In genomic region chr3:184765730-184766074, GRCh38 we compare ENCODE assay signal across 11 cellular contexts. TPM values are rescaled to one million over a fixed set of nuclear protein-coding genes. Genes with fewer than 3 reads are reported as not detected.
DNase-seq lines count a peak whose midpoint lies in the region; ATAC-seq and FAIRE-seq lines count a peak whose summit lies in the region.
"Had no signal": no experiment of that assay in that cellular context is flagged by ENCODE, and none has a peak within 500 bp of the region (broad histone marks: within the 10 kb centered on the region; RNA-seq: fewer than 3 reads in every experiment).

No MANE protein-coding gene starts in this region.

- peaks cover under 1 to 9% of the 10 kb centered on the region in 2 donors for H3K4me1 ChIP-seq in esophagus (ENCODE audit: control insufficient read depth in 2 of 2, insufficient read depth in 2 of 2, low read length in 1 of 2)
- no peaks in the 10 kb centered on the region for H3K4me1 ChIP-seq in aorta (ENCODE audit: control insufficient read depth in 1 of 2, insufficient read depth in 2 of 2, low read length in 2 of 2)
- H3K4me1 ChIP-seq in small intestine (ENCODE audit: control insufficient read depth in 2 of 2, insufficient read depth in 1 of 2, low read depth in 1 of 2, low read length in 1 of 2) = peaks cover 2 to 4% of the 10 kb centered on the region in 2 donors
- H3K4me1 ChIP-seq: A549, thyroid gland had no signal

- H3K4me1 Mint-ChIP-seq in stimulated activated naive CD8-positive, alpha-beta T cell treated with anti-CD3 and anti-CD28 coated beads, Interleukin-15, amount 100 ng/mL, for 72 hours = no peaks in the 10 kb centered on the region

- no peak overlapping the region for H3K4me3 Mint-ChIP-seq in stimulated activated naive CD8-positive, alpha-beta T cell treated with anti-CD3 and anti-CD28 coated beads, Interleukin-15, amount 100 ng/mL, for 72 hours

- no peak overlapping the region for H3K27ac Mint-ChIP-seq in stimulated activated naive CD8-positive, alpha-beta T cell treated with anti-CD3 and anti-CD28 coated beads, Interleukin-15, amount 100 ng/mL, for 72 hours

- whole genome bisulfite sequencing in esophagus, 2 donors = 61 to 63% methylated on average over 7 of the region's 7 CpGs
- WGBS in aorta, 2 donors = 89% methylated on average over 7 of the region's 7 CpGs
- WGBS in small intestine, 3 donors = 48 to 63% (median 54%) methylated on average over 7 of the region's 7 CpGs

- intact Hi-C loops in aorta (cut with DNase I) = no loop called here

- ATAC-seq in stimulated activated naive CD8-positive, alpha-beta T cell treated with anti-CD3 and anti-CD28 coated beads, Interleukin-15, Interleukin-2, amounts not matched to agents 100 U/mL and 50 U/mL, for 24 hours = peak; percentile 21
- no peak for ATAC-seq in stimulated activated naive CD8-positive, alpha-beta T cell treated with anti-CD3 and anti-CD28 coated beads, Interleukin-15, amount 100 ng/mL, for 72 hours
- ATAC-seq in aorta (ENCODE audit: low FRiP score) = no peak
- ATAC-seq: A549 had no signal

- peak overlapping the region; percentile 74 to 85 for H3K27ac ChIP-seq in esophagus (ENCODE audit: low read depth in 2 of 2, low read length in 1 of 2)
- no peak overlapping the region for H3K27ac ChIP-seq in aorta (ENCODE audit: low read depth in 1 of 2, low read length in 2 of 2)
- H3K27ac ChIP-seq in small intestine (ENCODE audit: low read depth in 1 of 2, low read length in 1 of 2) = no peak overlapping the region
- H3K27ac ChIP-seq: A549, thyroid gland had no signal

- no peak for DNase-seq in stimulated activated naive CD8-positive, alpha-beta T cell treated with anti-CD3 and anti-CD28 coated beads, Interleukin-15, Interleukin-2, amounts not matched to agents 100 U/mL and 50 U/mL, for 24 hours
- no peak for DNase-seq in stimulated activated naive CD8-positive, alpha-beta T cell treated with anti-CD3 and anti-CD28 coated beads, Interleukin-15, amount 100 ng/mL, for 72 hours
- DNase-seq in Kasumi-1 (lab: John Stamatoyannopoulos, UW) (peak; percentile 64 to 76), aorta (peak; percentile 25 to 46), small intestine (no peak), NCI-H1092 (lab: John Stamatoyannopoulos, UW) (no peak)
- no peak for DNase-seq in activated CD8-positive, alpha-beta memory T cell treated with anti-CD3 and anti-CD28 coated beads, Interleukin-2, amount 50 U/mL, for 48 hours
- DNase-seq: NCI-H2171 treated with DMSO at 0.1 percent for 48 hours, thyroid gland had no signal

- H3K36me3 ChIP-seq in esophagus (ENCODE audit: control insufficient read depth in 2 of 2, insufficient read depth in 2 of 2, low read length in 1 of 2) (no peaks in the 10 kb centered on the region), aorta (ENCODE audit: control insufficient read depth in 1 of 2, insufficient read depth in 2 of 2, low read length in 1 of 2) (no peaks in the 10 kb centered on the region), small intestine (ENCODE audit: control insufficient read depth in 2 of 2, insufficient read depth in 2 of 2, low read length in 2 of 2) (no peaks in the 10 kb centered on the region)
- H3K36me3 ChIP-seq: thyroid gland had no signal

- H3K27me3 Mint-ChIP-seq in stimulated activated naive CD8-positive, alpha-beta T cell treated with anti-CD3 and anti-CD28 coated beads, Interleukin-15, amount 100 ng/mL, for 72 hours = peaks cover 17% of the 10 kb centered on the region

- no peaks in the 10 kb centered on the region for H3K9me3 Mint-ChIP-seq in stimulated activated naive CD8-positive, alpha-beta T cell treated with anti-CD3 and anti-CD28 coated beads, Interleukin-15, amount 100 ng/mL, for 72 hours

- no peaks in the 10 kb centered on the region for H3K27me3 ChIP-seq in esophagus (ENCODE audit: control insufficient read depth in 1 of 2, insufficient read depth in 2 of 2, low read length in 2 of 2)
- H3K27me3 ChIP-seq in aorta (ENCODE audit: control insufficient read depth in 1 of 2, insufficient read depth in 2 of 2, low read length in 1 of 2) = no peaks in the 10 kb centered on the region
- no peaks in the 10 kb centered on the region for H3K27me3 ChIP-seq in small intestine (ENCODE audit: control insufficient read depth in 2 of 2, insufficient read depth in 2 of 2, low read length in 2 of 2)
- H3K27me3 ChIP-seq: thyroid gland had no signal

- no peak for FAIRE-seq in small intestine (lab: Jason Lieb, UNC)
- FAIRE-seq: A549 had no signal

- H3K9me3 ChIP-seq in esophagus (ENCODE audit: control insufficient read depth in 2 of 2, insufficient read depth in 1 of 2, low read depth in 1 of 2, low read length in 1 of 2) = no peaks in the 10 kb centered on the region
- H3K9me3 ChIP-seq in aorta (ENCODE audit: control insufficient read depth, low read length) = no peaks in the 10 kb centered on the region
- H3K9me3 ChIP-seq in small intestine (ENCODE audit: control insufficient read depth, low read depth) = no peaks in the 10 kb centered on the region
- H3K9me3 ChIP-seq: A549, thyroid gland had no signal

- H3K4me3 ChIP-seq in esophagus (ENCODE audit: low read depth in 1 of 2, low read length in 2 of 2) (no peak overlapping the region), aorta (ENCODE audit: low read length in 2 of 2) (no peak overlapping the region), small intestine (ENCODE audit: low read depth in 1 of 2, low read length in 2 of 2) (no peak overlapping the region)
- H3K4me3 ChIP-seq: A549, thyroid gland had no signal

RNA-seq across cellular contexts. Expression of gene VPS8, which starts 46.3 kb away (rescaled TPM):
- polyA plus RNA-seq in esophagus (10 to 100 TPM in 1 of 2 donors, 1 to 10 TPM in 1; 9.5 to 10.4 TPM), aorta (10 to 100 TPM in 1 of 2 donors, 1 to 10 TPM in 1; 6.8 to 18.1 TPM), small intestine (1 to 10 TPM; 7.8 to 9.5 (median 9.0) TPM)
- 100 to 1,000 TPM in 1 of 2 donors, 10 to 100 TPM in 1; 57.9 to 108 TPM for total RNA-seq in aorta

RNA-seq across cellular contexts. Expression of gene MAGEF1, which starts 53.8 kb away (rescaled TPM):
- polyA plus RNA-seq in esophagus (10 to 100 TPM; 25.7 to 27.2 TPM), aorta (10 to 100 TPM; 17.9 to 34.2 TPM), small intestine (10 to 100 TPM; 15.7 to 40.3 (median 19.5) TPM)
- 10 to 100 TPM; 22.9 to 23.4 TPM for total RNA-seq in aorta

Comparison
In these comparisons a context has a peak if more than half of its experiments do, and no peak if none do; other contexts are left out.
1. DNase-seq: peak in Kasumi-1 (2 of 2) and aorta (2 of 2); none in stimulated activated naive CD8-positive, alpha-beta T cell treated with anti-CD3 and anti-CD28 coated beads, Interleukin-15, Interleukin-2, amounts not matched to agents 100 U/mL and 50 U/mL, for 24 hours (single experiment), stimulated activated naive CD8-positive, alpha-beta T cell treated with anti-CD3 and anti-CD28 coated beads, Interleukin-15, amount 100 ng/mL, for 72 hours (0 of 2), activated CD8-positive, alpha-beta memory T cell treated with anti-CD3 and anti-CD28 coated beads, Interleukin-2, amount 50 U/mL, for 48 hours (single experiment), small intestine (single experiment) and NCI-H1092 (single experiment).
2. H3K27ac ChIP-seq: peak in esophagus (2 of 2); none in aorta (0 of 2) and small intestine (0 of 2).